Comparison of ENCODE assay signal across 1 cellular context in genomic region chr22:38295863-38296262, GRCh38.
A peak's percentile ranks its signal among the peaks of the same experiment; 100 is the strongest.
TF ChIP-seq lines count a peak whose summit lies in the region.

No MANE protein-coding gene starts in this region.

TF ChIP-seq in H1, 55 proteins besides CTCF, POLR2A, EP300 and RAD21:
- TF ChIP-seq RFX5 (IDR thresholded peaks at IDR 0.05; ENCODE audit: borderline replicate concordance, low read depth, low read length) = no peak
- peak; percentile 36; the same call in 1 of the 2 replicates for TF ChIP-seq POLR2AphosphoS5 (IDR thresholded peaks at IDR 0.05; ENCODE audit: low read depth, low read length)
- no peak for TF ChIP-seq EGR1 (IDR thresholded peaks at IDR 0.05; ENCODE audit: borderline replicate concordance, low read depth, low read length)
